10 cellular contexts compared by ENCODE assay signal in the genomic region with DNA sequence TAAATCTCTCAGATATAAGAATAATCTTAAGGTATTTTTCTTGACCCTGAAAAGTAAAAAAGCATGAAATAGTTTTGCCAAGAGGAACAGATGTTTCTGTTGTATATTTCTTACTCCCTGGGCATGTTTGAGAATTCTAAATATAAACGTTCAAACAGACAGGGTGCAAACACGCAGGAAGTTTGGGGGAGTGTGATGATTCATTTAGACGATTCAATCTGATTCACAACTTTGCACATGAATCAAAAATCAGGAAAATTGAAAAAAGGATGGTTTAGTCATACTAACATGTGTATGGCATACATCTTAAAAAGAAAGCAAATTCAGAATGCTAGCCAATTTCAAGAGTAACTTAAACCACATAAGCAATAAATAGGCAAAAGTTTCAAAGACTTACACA.
DNase-seq lines count a peak whose midpoint lies in the region; ATAC-seq lines count a peak whose summit lies in the region.
"Had no signal": no experiment of that assay in that cellular context is flagged by ENCODE, and none has a peak within 500 bp of the region (broad histone marks: within the 10 kb centered on the region; RNA-seq: fewer than 3 reads in every experiment).

No MANE protein-coding gene starts in this region.

- H3K36me3 ChIP-seq in H7 (replicated peaks; ENCODE audit: control insufficient read depth, insufficient read depth, low read length) (no peaks in the 10 kb centered on the region), HAP-1 (replicated peaks) (no peaks in the 10 kb centered on the region)
- H3K36me3 ChIP-seq: BLaER1 had no signal

- peak; percentile 81 for DNase-seq in HS-5 (ENCODE audit: low read depth)
- DNase-seq in amniotic stem cell (lab: John Stamatoyannopoulos, UW): peak; percentile 19
- peak; percentile 40 for DNase-seq in fibroblast of the conjunctiva (ENCODE audit: low read depth)
- DNase-seq in stromal cell of bone marrow (ENCODE audit: low read depth): peak; percentile 33
- no peak for DNase-seq in H7
- DNase-seq in HAP-1 (ENCODE audit: low spot score in 2 of 2): no peak
- DNase-seq: NCI-H1694 treated with DMSO at 0.1 percent for 48 hours, NCI-H524 treated with DMSO at 0.1 percent for 48 hours had no signal

- in situ Hi-C loops in HAP-1 (cut with MboI; ENCODE audit: low sequenced_read_pairs): no loop called here

- no peaks in the 10 kb centered on the region for H3K4me1 ChIP-seq in HAP-1
- H3K4me1 ChIP-seq: BLaER1 had no signal

- H3K9me3 ChIP-seq in HAP-1: no peaks in the 10 kb centered on the region
- H3K9me3 ChIP-seq: BLaER1 had no signal

- H3K27me3 ChIP-seq in H7 (ENCODE audit: control insufficient read depth, insufficient read depth, low read length) (no peaks in the 10 kb centered on the region), HAP-1 (ENCODE audit: low read depth) (no peaks in the 10 kb centered on the region)
- H3K27me3 ChIP-seq: BLaER1 had no signal

- no peak overlapping the region for H3K4me3 ChIP-seq in H7 (ENCODE audit: insufficient read depth, low read depth, low read length)
- no peak overlapping the region for H3K4me3 ChIP-seq in HAP-1
- H3K4me3 ChIP-seq: BLaER1 had no signal

- no peak for ATAC-seq in esophagus mucosa

Comparison
In these comparisons a context has a peak if more than half of its experiments do, and no peak if none do; other contexts are left out.
1. DNase-seq: peak in HS-5 (single experiment), amniotic stem cell (single experiment), fibroblast of the conjunctiva (single experiment) and stromal cell of bone marrow (single experiment); none in H7 (single experiment) and HAP-1 (0 of 2).